ENCODE assay signal across 7 cellular contexts in genomic region chr1:22945171-22945570, GRCh38. TPM values are rescaled to one million over a fixed set of nuclear protein-coding genes. Genes with fewer than 3 reads are reported as not detected.
"Had no signal": no experiment of that assay in that cellular context is flagged by ENCODE, and none has a peak within 500 bp of the region (broad histone marks: within the 10 kb centered on the region; RNA-seq: fewer than 3 reads in every experiment).

No MANE protein-coding gene starts in this region.

RNA-seq across cellular contexts. Expression of gene LACTBL1, which starts 27.5 kb away (rescaled TPM):
- total RNA-seq: GM23248, GM23338, H1, H4, H7, H9, HFFc6 had no signal
- polyA plus RNA-seq: GM23248, GM23338, H1 had no signal
